ENCODE assay signal across 28 cellular contexts in the genomic region with DNA sequence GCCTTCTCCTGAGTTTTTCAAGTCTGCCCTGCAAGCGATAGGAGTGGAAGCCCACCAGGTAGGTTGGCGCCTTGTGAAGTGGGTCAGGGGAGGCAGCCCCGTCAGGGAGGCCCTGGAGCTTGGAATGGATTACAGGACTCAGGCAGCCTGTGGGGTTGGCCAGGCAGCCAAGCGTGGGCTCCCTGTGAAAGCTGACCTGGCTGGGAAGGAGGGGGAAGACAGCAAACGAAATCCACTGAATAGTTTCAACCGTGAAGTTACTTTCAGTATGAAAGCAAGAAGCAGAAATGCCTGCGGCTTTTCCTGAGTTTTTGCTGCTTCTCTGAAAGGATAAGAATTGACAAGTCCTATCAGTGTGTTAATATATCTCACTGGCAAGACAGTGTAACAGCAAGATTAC. TPM values are rescaled to one million over a fixed set of nuclear protein-coding genes. Genes with fewer than 3 reads are reported as not detected.
"Had no signal": no experiment of that assay in that cellular context is flagged by ENCODE, and none has a peak within 500 bp of the region (broad histone marks: within the 10 kb centered on the region; RNA-seq: fewer than 3 reads in every experiment).

No MANE protein-coding gene starts in this region.

- H3K9me3 Mint-ChIP-seq: activated T-helper 17 cell treated with anti-CD3 and anti-CD28 coated beads, Interleukin-2, amount 50 U/mL, for 72 hours had no signal

- DNase-seq: activated CD4-positive, alpha-beta T cell treated with anti-CD3 and anti-CD28 coated beads for 48 hours; activated CD4-positive, alpha-beta T cell treated with anti-CD3 and anti-CD28 coated beads, Interleukin-2, amount 50 U/mL, for 48 hours; activated CD8-positive, alpha-beta memory T cell treated with anti-CD3 and anti-CD28 coated beads, Interleukin-2, amount 10 ng/mL, durations not matched to agents 7 days and 5 days; activated gamma-delta T cell; activated naive CD4-positive, alpha-beta T cell treated with anti-CD3 and anti-CD28 coated beads for 36 hours; activated T-cell treated with anti-CD3 and anti-CD28 coated beads, Interleukin-2, amount 50 U/mL, for 48 hours; Karpas-422; MM.1S; NCI-H1105; NCI-H1436; NCI-H187; NCI-H2081; NCI-H774; RPMI8226; SJCRH30; T-helper 1 cell had no signal

- H3K4me2 ChIP-seq: SK-N-SH had no signal

- H3K27ac Mint-ChIP-seq: activated CD8-positive, alpha-beta memory T cell treated with anti-CD3 and anti-CD28 coated beads, Interleukin-2, amount 10 ng/mL, durations not matched to agents 7 days and 5 days; activated naive CD4-positive, alpha-beta T cell treated with anti-CD3 and anti-CD28 coated beads for 36 hours; activated naive CD8-positive, alpha-beta T cell; activated T-helper 17 cell treated with anti-CD3 and anti-CD28 coated beads, Interleukin-2, amount 50 U/mL, for 72 hours had no signal

- H3K4me3 ChIP-seq: K562, SJCRH30 had no signal

- H3K9me3 ChIP-seq: SJCRH30, SK-N-SH had no signal

- H3K27ac ChIP-seq: SJCRH30, VCaP had no signal

- H3K4me1 ChIP-seq: SJCRH30 had no signal

- H3K27me3 Mint-ChIP-seq: activated CD8-positive, alpha-beta memory T cell treated with anti-CD3 and anti-CD28 coated beads, Interleukin-2, amount 10 ng/mL, durations not matched to agents 7 days and 5 days; activated naive CD8-positive, alpha-beta T cell; activated T-helper 17 cell treated with anti-CD3 and anti-CD28 coated beads, Interleukin-2, amount 50 U/mL, for 72 hours; brain had no signal

- H3K4me3 Mint-ChIP-seq: activated CD8-positive, alpha-beta memory T cell treated with anti-CD3 and anti-CD28 coated beads, Interleukin-2, amount 10 ng/mL, durations not matched to agents 7 days and 5 days; activated naive CD4-positive, alpha-beta T cell treated with anti-CD3 and anti-CD28 coated beads for 36 hours; activated naive CD8-positive, alpha-beta T cell; activated T-helper 17 cell treated with anti-CD3 and anti-CD28 coated beads, Interleukin-2, amount 50 U/mL, for 72 hours; brain had no signal

- ATAC-seq: activated CD4-positive, CD25-positive, alpha-beta regulatory T cell treated with anti-CD3 and anti-CD28 coated beads, Interleukin-2, amount 50 U/mL, for 24 hours; activated CD8-positive, alpha-beta memory T cell treated with anti-CD3 and anti-CD28 coated beads, Interleukin-2, amount 10 ng/mL, durations not matched to agents 7 days and 5 days; activated T-helper 17 cell treated with anti-CD3 and anti-CD28 coated beads, Interleukin-2, amount 50 U/mL, for 72 hours; K562; Panc1 had no signal

- H3K36me3 ChIP-seq: SJCRH30 had no signal

- H3K27me3 ChIP-seq: SJCRH30 had no signal

- H3K9ac ChIP-seq: SK-N-SH had no signal

RNA-seq across cellular contexts. Expression of gene NKX1-2, which starts 48.2 kb away (rescaled TPM):
- total RNA-seq: activated CD8-positive, alpha-beta memory T cell treated with anti-CD3 and anti-CD28 coated beads, Interleukin-2, amount 10 ng/mL, durations not matched to agents 7 days and 5 days; activated naive CD4-positive, alpha-beta T cell treated with anti-CD3 and anti-CD28 coated beads for 36 hours; activated T-helper 17 cell treated with anti-CD3 and anti-CD28 coated beads, Interleukin-2, amount 50 U/mL, for 72 hours; astrocyte; K562; OCI-LY7; Right ventricle myocardium inferior; T-helper 2 cell treated with Interferon-gamma antibody and Interleukin-4, amounts not matched to agents 100 ng/mL and 5 ng/mL, for 36 hours had no signal
- polyA plus RNA-seq: K562, SK-N-SH had no signal
